8 cellular contexts compared by ENCODE assay signal in genomic region chr7:90708841-90709317, GRCh38.
A peak's percentile ranks its signal among the peaks of the same experiment; 100 is the strongest.
DNase-seq lines count a peak whose midpoint lies in the region; ATAC-seq, FAIRE-seq and TF ChIP-seq lines count a peak whose summit lies in the region.

No MANE protein-coding gene starts in this region.

- H3K4me3 ChIP-seq in GM12878 (peak overlapping the region; percentile 64), mesenchymal stem cell (ENCODE audit: insufficient read depth in 1 of 2, low read depth in 1 of 2, low read length in 2 of 2) (no peak overlapping the region)

- in situ Hi-C loops in GM12878 (cut with MboI): no loop called here

- H4K20me1 ChIP-seq in GM12878 (ENCODE audit: control insufficient read depth, insufficient read depth): no peaks in the 10 kb centered on the region

- RAD21 ChIA-PET in GM12878 (lab: Charles Lee; ENCODE audit: unreplicated experiment): interaction anchor here (0.6 to 7.3 kb wide), 57 partner anchors 9 to 431 kb away, joined by 3 to 132 read pairs (median 5); partner anchors contain the start of gene CDK14

- no peak overlapping the region for H2BK5ac ChIP-seq in mesenchymal stem cell (ENCODE audit: low read depth, low read length, poor library complexity, severe bottlenecking)

- peak; percentile 74 for TF ChIP-seq CTCF in HFFc6 (IDR thresholded peaks at IDR 0.05)
- peak; percentile 84 to 93 (median 88) for TF ChIP-seq CTCF in GM12878 (IDR thresholded peaks at IDR 0.05 in 2 of 3, conservative IDR thresholded peaks at IDR 0.05 in 1 of 3; ENCODE audit: control insufficient read depth in 2 of 3, extremely low read depth in 1 of 3, insufficient read depth in 1 of 3, low read depth in 3 of 3, low read length in 3 of 3)

- no peaks in the 10 kb centered on the region for H3K9me3 Mint-ChIP-seq in HFFc6

- SMC1A ChIA-PET in GM12878 (lab: Charles Lee; ENCODE audit: uncharacterized antibody, unreplicated experiment): interaction anchor here (0.6 to 11.4 kb wide), 62 partner anchors 8 to 382 kb away, joined by 3 to 181 read pairs (median 4); no protein-coding TSS in a partner anchor

- peak; percentile 89 for TF ChIP-seq RAD21 in GM12878 (IDR thresholded peaks at IDR 0.05; ENCODE audit: insufficient read depth, low read depth, low read length)

- H3K23ac ChIP-seq in mesenchymal stem cell (ENCODE audit: low read length in 2 of 2): no peak overlapping the region

- H3K27ac ChIP-seq in GM12878 (ENCODE audit: control insufficient read depth, insufficient read depth): peak overlapping the region; percentile 78
- no peak overlapping the region for H3K27ac ChIP-seq in mesenchymal stem cell (ENCODE audit: low read length, poor library complexity, severe bottlenecking)

- H3K27me3 ChIP-seq in GM12878 (replicated peaks in 1 of 2; ENCODE audit: control insufficient read depth in 2 of 2, insufficient read depth in 2 of 2, low read length in 1 of 2) (no peaks in the 10 kb centered on the region), mesenchymal stem cell (ENCODE audit: control insufficient read depth in 1 of 2, insufficient read depth in 1 of 2, low read length in 2 of 2) (no peaks in the 10 kb centered on the region)

- peak; percentile 4 for DNase-seq in stimulated activated CD4-positive, alpha-beta T cell treated with anti-CD3 and anti-CD28 coated beads, Interleukin-1b, Interleukin-23, amount 100 ng/mL, for 48 hours
- DNase-seq in stimulated activated CD4-positive, alpha-beta T cell treated with anti-CD3 and anti-CD28 coated beads, Interleukin-4, amount 100 ng/mL, for 4 hours: no peak
- DNase-seq in HFFc6 (peak; percentile 9), M059J (ENCODE audit: low read depth) (peak; percentile 45), GM12878 (ENCODE audit: low read depth, low spot score) (peak; percentile 67), mesenchymal stem cell (peak; percentile 30), RCC 7860 (ENCODE audit: low spot score) (no peak)
- DNase-seq in activated CD4-positive, alpha-beta T cell treated with anti-CD3 and anti-CD28 coated beads, Interleukin-2, amount 50 U/mL, for 4 hours: no peak

- ATAC-seq in GM12878: peak; percentile 71

- BruUV-seq in GM12878 (replicated peaks; lab: Mats Ljungman, UMichigan): no TSS peak

- no peak for TF ChIP-seq POLR2A in GM12878 (IDR thresholded peaks at IDR 0.05; ENCODE audit: low read depth, low read length)

- no peaks in the 10 kb centered on the region for H3K36me3 Mint-ChIP-seq in HFFc6 (ENCODE audit: low read depth)

- H3K27ac Mint-ChIP-seq in HFFc6: no peak overlapping the region

- H3K36me3 ChIP-seq in GM12878 (ENCODE audit: control insufficient read depth in 2 of 2, insufficient read depth in 2 of 2, low read length in 1 of 2): no peaks in the 10 kb centered on the region
- H3K36me3 ChIP-seq in mesenchymal stem cell (ENCODE audit: control insufficient read depth in 1 of 2, insufficient read depth in 2 of 2, low read depth in 1 of 2, low read length in 2 of 2): no peaks in the 10 kb centered on the region

- H4K91ac ChIP-seq in mesenchymal stem cell (ENCODE audit: low read length): no peak overlapping the region

- H3K4ac ChIP-seq in mesenchymal stem cell (ENCODE audit: low read depth in 1 of 2, low read length in 2 of 2): no peak overlapping the region

- no peak for TF ChIP-seq EP300 in GM12878 (IDR thresholded peaks at IDR 0.05; ENCODE audit: borderline replicate concordance in 1 of 2, control insufficient read depth in 1 of 2, low read depth in 2 of 2, low read length in 2 of 2)

- peaks cover 34% of the 10 kb centered on the region for H3K79me1 ChIP-seq in mesenchymal stem cell (replicated peaks; ENCODE audit: low read length, poor library complexity, severe bottlenecking)

- peak overlapping the region; percentile 67 for H2AFZ ChIP-seq in GM12878 (ENCODE audit: control insufficient read depth, low read depth, low read length)
- H2AFZ ChIP-seq in mesenchymal stem cell (ENCODE audit: low read depth, low read length): no peak overlapping the region

- no peaks in the 10 kb centered on the region; the same call in 1 of the 2 replicates for H3K27me3 Mint-ChIP-seq in HFFc6 (ENCODE audit: insufficient read depth)

- FAIRE-seq in GM12878 (lab: Jason Lieb, UNC) (no peak), RCC 7860 (lab: Jason Lieb, UNC) (no peak)

- peaks cover 37% of the 10 kb centered on the region for H3K79me2 ChIP-seq in GM12878 (ENCODE audit: control insufficient read depth, insufficient read depth, low read length)

- 2% methylated on average over 5 of the region's 5 CpGs for WGBS in GM12878 (ENCODE audit: insufficient coverage, insufficient replicate concordance, low lambda C conversion rate, missing lambda C conversion rate)
- 63% methylated on average over 5 of the region's 5 CpGs for WGBS in mesenchymal stem cell

- H3K4me1 Mint-ChIP-seq in HFFc6 (ENCODE audit: low read depth): peaks cover 46% of the 10 kb centered on the region

- CTCF ChIA-PET in GM12878 (lab: Yijun Ruan, JAX): interaction anchor here (0.6 to 12.9 kb wide), 72 partner anchors 10 to 600 kb away, joined by 3 to 271 read pairs (median 4); no protein-coding TSS in a partner anchor

- H3K4me1 ChIP-seq in GM12878 (ENCODE audit: control insufficient read depth, insufficient read depth, low read length) (peaks cover 7% of the 10 kb centered on the region), mesenchymal stem cell (ENCODE audit: control insufficient read depth, insufficient read depth, low read depth, low read length) (peaks cover 2% of the 10 kb centered on the region)

- H3K9ac ChIP-seq in GM12878 (ENCODE audit: control insufficient read depth, insufficient read depth, low read length): peak overlapping the region; percentile 38; the same call in 1 of the 2 replicates
- no peak overlapping the region for H3K9ac ChIP-seq in mesenchymal stem cell (ENCODE audit: low read length)

- no peak overlapping the region for H2BK120ac ChIP-seq in mesenchymal stem cell (ENCODE audit: low read depth, low read length)

- H3K9me3 ChIP-seq in GM12878 (replicated peaks; ENCODE audit: control insufficient read depth, insufficient read depth, low read length): no peaks in the 10 kb centered on the region
- H3K9me3 ChIP-seq in mesenchymal stem cell (ENCODE audit: control insufficient read depth, low read length): no peaks in the 10 kb centered on the region

- no peak overlapping the region for H2BK12ac ChIP-seq in mesenchymal stem cell (ENCODE audit: low read length in 2 of 2)

- H3K14ac ChIP-seq in mesenchymal stem cell (ENCODE audit: low read length in 2 of 2): no peak overlapping the region

- POLR2A ChIA-PET in GM12878 (lab: Charles Lee): interaction anchor here (0.5 to 2.1 kb wide), 14 partner anchors 9 to 1739 kb away, joined by 3 to 11 read pairs (median 4); no protein-coding TSS in a partner anchor

- H4K8ac ChIP-seq in mesenchymal stem cell (ENCODE audit: low read length): no peak overlapping the region

- H2BK15ac ChIP-seq in mesenchymal stem cell (ENCODE audit: low read depth, poor library complexity, severe bottlenecking): no peak overlapping the region

- H3K18ac ChIP-seq in mesenchymal stem cell (ENCODE audit: low read depth in 1 of 2, low read length in 2 of 2): no peak overlapping the region

- intact Hi-C loops in GM12878 (cut with micrococcal nuclease; ENCODE audit: unreplicated experiment): loop anchor here (1.0 to 10.0 kb wide), 7 partner anchors 41 to 556 kb away; partner anchors contain the start of genes CDK14 and FZD1

- peak overlapping the region; percentile 98 for H3K4me2 ChIP-seq in GM12878 (ENCODE audit: control insufficient read depth, insufficient read depth)
- H3K4me2 ChIP-seq in mesenchymal stem cell (ENCODE audit: low read length, poor library complexity, severe bottlenecking): no peak overlapping the region

- H3K4me3 Mint-ChIP-seq in HFFc6: no peak overlapping the region

- H2AK5ac ChIP-seq in mesenchymal stem cell (ENCODE audit: low read length, severe bottlenecking): no peak overlapping the region

TF ChIP-seq in GM12878, 131 proteins besides CTCF, POLR2A, EP300 and RAD21 (continues in another document):
- TF ChIP-seq SP1 (IDR thresholded peaks at IDR 0.05; ENCODE audit: low read depth, low read length): no peak
- TF ChIP-seq RAD51 (IDR thresholded peaks at IDR 0.05): peak; percentile 51; the same call in 1 of the 2 replicates
- no peak for TF ChIP-seq STAT1 (conservative IDR thresholded peaks at IDR 0.05)
- TF ChIP-seq MXI1 (IDR thresholded peaks at IDR 0.05; ENCODE audit: low read depth, low read length): no peak
- peak; percentile 61; the same call in 1 of the 2 replicates for TF ChIP-seq SMARCA5 (IDR thresholded peaks at IDR 0.05)
- no peak for TF ChIP-seq RFX5 (IDR thresholded peaks at IDR 0.05; ENCODE audit: low read depth, low read length)
- peak; percentile 62 for TF ChIP-seq RELA (IDR thresholded peaks at IDR 0.05; ENCODE audit: borderline replicate concordance, partially characterized antibody)
- TF ChIP-seq JUND (IDR thresholded peaks at IDR 0.05; ENCODE audit: low read depth, low read length): no peak
- TF ChIP-seq BACH1 (IDR thresholded peaks at IDR 0.05; ENCODE audit: borderline replicate concordance): peak; percentile 96
- TF ChIP-seq SIN3A (IDR thresholded peaks at IDR 0.05; ENCODE audit: low read depth, low read length): 0 out of 2 replicates have a peak, but pooled peaks have one; percentile 3
- 0 out of 2 replicates have a peak, but pooled peaks have one; percentile 11 for TF ChIP-seq JUNB (IDR thresholded peaks at IDR 0.05)
- peak; percentile 89; the same call in 1 of the 2 replicates for TF ChIP-seq MEF2A (IDR thresholded peaks at IDR 0.05; ENCODE audit: insufficient read depth, low read depth, low read length)
- peak in 1 of 2 experiments; percentile 36; a peak in 1 of 4 replicates for TF ChIP-seq BHLHE40 (IDR thresholded peaks at IDR 0.05; ENCODE audit: borderline replicate concordance in 1 of 2, low read depth in 2 of 2, low read length in 1 of 2)
- peak in 1 of 2 experiments; percentile 25; a peak in 1 of 4 replicates for TF ChIP-seq ETV6 (conservative IDR thresholded peaks at IDR 0.05 in 1 of 2, IDR thresholded peaks at IDR 0.05 in 1 of 2; ENCODE audit: borderline replicate concordance in 1 of 2, low read depth in 1 of 2)
- TF ChIP-seq SREBF1 (IDR thresholded peaks at IDR 0.05; ENCODE audit: low read length): no peak
- TF ChIP-seq ELK1 (IDR thresholded peaks at IDR 0.05; ENCODE audit: low read depth, low read length): no peak
- peak; percentile 82 for TF ChIP-seq ZNF384 (IDR thresholded peaks at IDR 0.05; ENCODE audit: borderline replicate concordance, low read depth, low read length)
- TF ChIP-seq TARDBP (IDR thresholded peaks at IDR 0.05; ENCODE audit: borderline replicate concordance): no peak

Comparison
In these comparisons a context has a peak if more than half of its experiments do, and no peak if none do; other contexts are left out.
1. DNase-seq: peak in stimulated activated CD4-positive, alpha-beta T cell treated with anti-CD3 and anti-CD28 coated beads, Interleukin-1b, Interleukin-23, amount 100 ng/mL, for 48 hours (single experiment), HFFc6 (single experiment), M059J (single experiment), GM12878 (single experiment) and mesenchymal stem cell (single experiment); none in stimulated activated CD4-positive, alpha-beta T cell treated with anti-CD3 and anti-CD28 coated beads, Interleukin-4, amount 100 ng/mL, for 4 hours (0 of 2), RCC 7860 (single experiment) and activated CD4-positive, alpha-beta T cell treated with anti-CD3 and anti-CD28 coated beads, Interleukin-2, amount 50 U/mL, for 4 hours (0 of 2).